Comparison of ENCODE assay signal across 1 cellular context in the genomic region with DNA sequence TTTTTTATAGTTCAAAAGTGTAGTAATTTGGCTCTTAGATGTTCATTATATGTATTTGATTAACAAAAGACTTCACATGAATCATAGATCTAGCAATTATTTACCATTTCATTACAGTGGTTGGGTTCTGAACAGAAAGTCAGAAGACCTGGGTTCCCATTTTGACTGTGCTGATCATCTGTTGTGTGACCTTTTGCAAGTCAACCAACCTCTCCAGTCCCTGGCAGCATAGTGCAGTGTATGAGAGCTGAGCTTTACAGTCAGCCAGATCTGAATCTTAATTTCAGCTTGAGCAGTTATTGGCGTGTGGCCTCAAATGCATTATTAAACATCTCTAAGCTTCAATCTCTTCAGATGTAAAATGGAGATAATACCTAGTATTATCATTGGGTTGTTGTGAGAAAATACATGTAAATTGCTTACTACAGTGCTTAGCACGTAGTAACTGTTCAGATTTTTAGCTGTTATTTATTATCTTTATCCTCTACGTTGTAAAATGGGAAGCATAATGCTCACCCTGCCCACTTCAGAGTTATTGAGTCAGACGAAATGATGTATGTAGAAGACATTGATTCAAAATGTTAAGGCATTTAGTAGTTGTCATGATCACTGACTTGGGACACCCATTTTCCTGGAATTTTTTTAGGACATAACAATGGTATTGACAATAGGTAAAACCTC.
TF ChIP-seq lines count a peak whose summit lies in the region.

No MANE protein-coding gene starts in this region.

TF ChIP-seq in HepG2, 621 proteins besides CTCF, POLR2A, EP300 and RAD21 (continued from another document):
- no peak for TF ChIP-seq NFAT5 (CRISPR knock-in tag; IDR thresholded peaks at IDR 0.05)
- no peak for TF ChIP-seq RXRB (CRISPR knock-in tag; IDR thresholded peaks at IDR 0.05; ENCODE audit: borderline replicate concordance)
- no peak for TF ChIP-seq ZNF720 (CRISPR knock-in tag; IDR thresholded peaks at IDR 0.05)
- no peak for TF ChIP-seq SATB2 (CRISPR knock-in tag; IDR thresholded peaks at IDR 0.05)
TF ChIP-seq in HepG2: peak in this region for 0.
